ENCODE assay signal across 26 cellular contexts in the genomic region with DNA sequence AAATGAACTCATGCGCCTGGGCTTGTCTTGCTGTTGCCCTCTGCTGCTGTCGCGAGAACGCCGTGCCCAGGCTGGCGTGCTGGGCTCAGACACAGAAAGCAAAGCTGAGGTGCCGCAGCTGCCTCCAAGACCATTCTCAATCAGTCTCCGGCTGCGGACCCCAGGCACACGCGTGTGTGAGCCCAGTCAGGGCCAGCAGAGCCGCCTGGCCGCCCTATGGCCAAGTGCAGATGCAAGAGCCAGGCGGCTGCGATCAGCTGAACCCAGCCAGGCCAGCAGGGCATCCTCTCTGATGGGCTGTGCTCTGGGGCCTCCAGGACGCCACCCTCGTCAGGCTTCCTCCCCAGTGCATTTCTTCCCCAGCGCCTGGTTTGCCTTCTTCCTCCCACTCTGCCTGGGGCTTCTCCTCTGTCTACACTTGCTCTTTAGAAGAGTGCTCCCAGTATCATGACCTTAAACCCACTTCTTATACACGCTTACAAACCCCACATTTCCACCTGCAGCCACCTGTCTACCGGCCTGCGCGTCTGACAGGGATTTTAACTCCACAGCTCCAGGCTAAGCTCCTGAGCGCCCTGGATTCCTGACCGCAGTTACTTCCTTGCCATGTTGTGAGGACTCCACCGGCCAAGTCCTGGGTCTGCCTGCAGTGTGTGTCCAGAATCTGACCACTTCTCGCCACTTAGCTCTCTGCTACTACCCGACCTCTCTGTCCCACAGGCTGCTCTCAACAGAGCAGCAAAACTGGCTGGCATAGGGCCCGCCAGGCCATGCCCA. TPM values are rescaled to one million over a fixed set of nuclear protein-coding genes. Genes with fewer than 3 reads are reported as not detected.
A peak's percentile ranks its signal among the peaks of the same experiment; 100 is the strongest.
DNase-seq lines count a peak whose midpoint lies in the region; ATAC-seq and TF ChIP-seq lines count a peak whose summit lies in the region.
"Had no signal": no experiment of that assay in that cellular context is flagged by ENCODE, and none has a peak within 500 bp of the region (broad histone marks: within the 10 kb centered on the region; RNA-seq: fewer than 3 reads in every experiment).

No MANE protein-coding gene starts in this region.

- no peak overlapping the region for H3K4me3 Mint-ChIP-seq in H9
- no peak overlapping the region for H3K4me3 Mint-ChIP-seq in WTC11
- H3K4me3 Mint-ChIP-seq: B cell had no signal

- no peak overlapping the region for H4K12ac ChIP-seq in trophoblast cell (ENCODE audit: low read depth, low read length)

- H3K27ac ChIP-seq in H9 (ENCODE audit: insufficient read length, low read depth, low read length) (no peak overlapping the region), trophoblast cell (ENCODE audit: low read depth, low read length) (no peak overlapping the region), colonic mucosa (no peak overlapping the region)
- H3K27ac ChIP-seq: A549, GM23248, HL-60, SJCRH30 had no signal

- no peak overlapping the region for H3K23ac ChIP-seq in H9 (ENCODE audit: insufficient read length, low read depth, low read length)
- H3K23ac ChIP-seq in trophoblast cell (ENCODE audit: low read length): no peak overlapping the region

- no peak for TF ChIP-seq CTCF in H9 (conservative IDR thresholded peaks at IDR 0.05)
- TF ChIP-seq CTCF in WTC11 (IDR thresholded peaks at IDR 0.05): no peak
- TF ChIP-seq CTCF in colonic mucosa (IDR thresholded peaks at IDR 0.05): no peak

- H3K27me3 Mint-ChIP-seq in H9 (ENCODE audit: low read depth) (no peaks in the 10 kb centered on the region; the same call in 1 of the 2 replicates), WTC11 (ENCODE audit: low read depth) (no peaks in the 10 kb centered on the region)
- H3K27me3 Mint-ChIP-seq: B cell had no signal

- H3K79me1 ChIP-seq in H9 (ENCODE audit: insufficient read depth, low read depth, low read length, poor library complexity, severe bottlenecking): no peaks in the 10 kb centered on the region
- no peaks in the 10 kb centered on the region for H3K79me1 ChIP-seq in trophoblast cell (ENCODE audit: low read length)

- H2AFZ ChIP-seq in H9 (ENCODE audit: low read length) (no peak overlapping the region), trophoblast cell (ENCODE audit: insufficient read depth, low read length, poor library complexity) (no peak overlapping the region)
- H2AFZ ChIP-seq: GM23248 had no signal

- H3K4ac ChIP-seq in H9 (ENCODE audit: low read depth, low read length) (no peak overlapping the region), trophoblast cell (ENCODE audit: low read depth, low read length) (no peak overlapping the region)

- H3K14ac ChIP-seq in H9 (ENCODE audit: insufficient read depth, low read length) (no peak overlapping the region; the same call in 1 of the 2 replicates), trophoblast cell (ENCODE audit: low read length) (no peak overlapping the region)

- H3K4me1 ChIP-seq in H9 (ENCODE audit: insufficient read depth, low read length): no peaks in the 10 kb centered on the region
- H3K4me1 ChIP-seq in trophoblast cell (ENCODE audit: control insufficient read depth in 1 of 2, insufficient read depth in 2 of 2, low read length in 2 of 2): no peaks in the 10 kb centered on the region
- H3K4me1 ChIP-seq in colonic mucosa: no peaks in the 10 kb centered on the region
- H3K4me1 ChIP-seq: A549, SJCRH30 had no signal

- H2BK12ac ChIP-seq in H9 (ENCODE audit: insufficient read length, low read depth, low read length): no peak overlapping the region
- H2BK12ac ChIP-seq in trophoblast cell (ENCODE audit: low read length): no peak overlapping the region

- H3K4me2 ChIP-seq in H9 (ENCODE audit: insufficient read depth, insufficient read length, low read length) (no peak overlapping the region), trophoblast cell (ENCODE audit: low read length) (no peak overlapping the region)
- H3K4me2 ChIP-seq: A549 had no signal

- intact Hi-C loops in left colon (cut with DNase I, micrococcal nuclease) (no loop called here), colonic mucosa (cut with DNase I) (no loop called here)

- H2BK15ac ChIP-seq in H9 (ENCODE audit: low read depth, low read length): no peak overlapping the region

- H3K4me3 ChIP-seq in trophoblast cell (ENCODE audit: low read depth, low read length) (no peak overlapping the region), colonic mucosa (no peak overlapping the region)
- H3K4me3 ChIP-seq: A549, GM23248, SJCRH30 had no signal

- ATAC-seq in WTC11 (no peak; the same call in 1 of the 2 replicates), left colon (peak; percentile 11), HG02571 (IDR thresholded peaks at IDR 0.05; ENCODE audit: unreplicated experiment) (no peak), HG02885 (IDR thresholded peaks at IDR 0.05; ENCODE audit: poor library complexity, unreplicated experiment) (no peak), HG02938 (IDR thresholded peaks at IDR 0.05; ENCODE audit: unreplicated experiment) (no peak)
- ATAC-seq: A549, HepG2 had no signal

- POLR2A ChIA-PET in WTC11 (lab: Charles Lee): no interaction called here

- 0 out of 4 replicates have a peak, but pooled peaks cover 0 to 2% of the 10 kb centered on the region in 2 experiments for H3K4me1 Mint-ChIP-seq in H9
- no peaks in the 10 kb centered on the region for H3K4me1 Mint-ChIP-seq in WTC11
- H3K4me1 Mint-ChIP-seq: B cell had no signal

- H4K8ac ChIP-seq in H9 (replicated peaks; ENCODE audit: insufficient read length, low read depth, low read length) (no peak overlapping the region), trophoblast cell (ENCODE audit: low read depth, low read length) (no peak overlapping the region)

- no peak overlapping the region for H3T11ph ChIP-seq in H9 (ENCODE audit: low read length)

- H2AK5ac ChIP-seq in H9 (ENCODE audit: insufficient read length, low read length) (no peak overlapping the region), trophoblast cell (ENCODE audit: low read length) (no peak overlapping the region)

- CTCF ChIA-PET in WTC11 (lab: Charles Lee): interaction anchor here (1.2 to 1.4 kb wide), 2 partner anchors 10 to 33 kb away, joined by 3 to 4 read pairs; no protein-coding TSS in a partner anchor

- H3K9me3 ChIP-seq in H9 (ENCODE audit: control insufficient read depth, low read depth, low read length): no peaks in the 10 kb centered on the region
- H3K9me3 ChIP-seq in trophoblast cell (ENCODE audit: insufficient read depth, low read depth, low read length): no peaks in the 10 kb centered on the region
- H3K9me3 ChIP-seq in colonic mucosa: no peaks in the 10 kb centered on the region
- H3K9me3 ChIP-seq: A549, SJCRH30 had no signal

- H3K27ac Mint-ChIP-seq in H9: peak overlapping the region in 2 of 3 experiments; percentile 38 to 51; a peak in 4 of 7 replicates
- H3K27ac Mint-ChIP-seq in WTC11: peak overlapping the region; percentile 68; the same call in 1 of the 2 replicates
- H3K27ac Mint-ChIP-seq: B cell had no signal

- H4K91ac ChIP-seq in H9 (ENCODE audit: insufficient read length, low read depth, low read length) (no peak overlapping the region), trophoblast cell (ENCODE audit: low read depth, low read length) (no peak overlapping the region)

- H3K23me2 ChIP-seq in H9 (ENCODE audit: insufficient read length, low read depth, low read length, poor library complexity, severe bottlenecking): no peaks in the 10 kb centered on the region

- H2BK20ac ChIP-seq in H9 (ENCODE audit: low read depth, low read length, poor library complexity, severe bottlenecking): no peak overlapping the region

- H3K27me3 ChIP-seq in H9 (ENCODE audit: insufficient read depth, low read length): no peaks in the 10 kb centered on the region
- no peaks in the 10 kb centered on the region for H3K27me3 ChIP-seq in trophoblast cell (ENCODE audit: insufficient read depth, low read length)
- no peaks in the 10 kb centered on the region for H3K27me3 ChIP-seq in colonic mucosa
- H3K27me3 ChIP-seq: SJCRH30 had no signal

- no peak overlapping the region for H3K56ac ChIP-seq in H9 (ENCODE audit: insufficient read length, low read depth, low read length)

- H3K36me3 Mint-ChIP-seq in H9 (ENCODE audit: insufficient read depth in 1 of 3, low read depth in 3 of 3) (peaks cover 2 to 20% (median 5%) of the 10 kb centered on the region in 3 experiments; a peak in 5 of 7 replicates), WTC11 (peaks cover 7% of the 10 kb centered on the region)

- no peaks in the 10 kb centered on the region for H3K9me3 Mint-ChIP-seq in H9
- no peaks in the 10 kb centered on the region for H3K9me3 Mint-ChIP-seq in WTC11
- H3K9me3 Mint-ChIP-seq: CD14-positive monocyte had no signal

- H2BK120ac ChIP-seq in H9 (ENCODE audit: low read depth, low read length, poor library complexity, severe bottlenecking) (no peak overlapping the region), trophoblast cell (ENCODE audit: insufficient read depth, low read length, poor library complexity) (no peak overlapping the region)

- H3K18ac ChIP-seq in H9 (ENCODE audit: insufficient read length, low read depth, low read length) (no peak overlapping the region), trophoblast cell (ENCODE audit: low read length) (no peak overlapping the region)

- DNase-seq in H9 (no peak), WTC11 (ENCODE audit: low spot score) (no peak), left colon (no peak), trophoblast cell (no peak), colonic mucosa (no peak)
- DNase-seq: DMS53, GDM1, GM23248, HCEC 1CT, KBM-7, NCI-H1092 treated with DMSO at 0.1 percent for 48 hours, NCI-H1436 treated with DMSO at 0.1 percent for 48 hours, NCI-H2029 treated with DMSO at 0.1 percent for 48 hours, NCI-H345, NCI-H524, NCI-H82, SJCRH30 had no signal

- no peak overlapping the region for H3K9ac ChIP-seq in H9 (ENCODE audit: extremely low read depth, insufficient read length, low read length)
- peak overlapping the region; percentile 14 for H3K9ac ChIP-seq in trophoblast cell (ENCODE audit: low read length)
- H3K9ac ChIP-seq in colonic mucosa (ENCODE audit: low read depth in 2 of 2, low read length in 2 of 2): peak overlapping the region in 1 of 2 donors; percentile 2
- H3K9ac ChIP-seq: GM23248 had no signal

- no peaks in the 10 kb centered on the region for H4K20me1 ChIP-seq in H9 (ENCODE audit: control insufficient read depth, insufficient read depth, insufficient read length)

- H3K79me2 ChIP-seq in H9 (ENCODE audit: insufficient read depth, low read length) (no peaks in the 10 kb centered on the region), trophoblast cell (ENCODE audit: control insufficient read depth, insufficient read depth, low read length, poor library complexity) (no peaks in the 10 kb centered on the region)

- H3K36me3 ChIP-seq in trophoblast cell (ENCODE audit: control insufficient read depth in 1 of 2, insufficient read depth in 2 of 2, low read length in 2 of 2) (peaks cover 43 to 54% of the 10 kb centered on the region in 2 experiments), colonic mucosa (no peaks in the 10 kb centered on the region)

- no peak overlapping the region for H4K5ac ChIP-seq in H9 (ENCODE audit: insufficient read length, low read depth, low read length)

- WGBS in H9 (ENCODE audit: extremely low coverage, insufficient read length, low lambda C conversion rate): no CpG with 5 or more reads among the region's 28 CpGs
- WGBS in trophoblast cell (ENCODE audit: extremely low coverage, insufficient coverage, insufficient read length): no CpG with 5 or more reads among the region's 28 CpGs

- H2BK5ac ChIP-seq in H9 (ENCODE audit: insufficient read length, low read length) (no peak overlapping the region), trophoblast cell (ENCODE audit: low read depth, low read length, poor library complexity) (no peak overlapping the region)

RNA-seq across cellular contexts. Expression of gene LRRC47, which starts 21.7 kb away (rescaled TPM):
- total RNA-seq in H9 (2021) (65.1 and 72.8 TPM in 2 replicates), WTC11 (2021) (70.6 to 92.4 TPM (median 71.0 TPM) in 3 replicates), left colon (10 to 100 TPM; 35.1 to 41.5 TPM), colonic mucosa (10 to 100 TPM; 31.9 to 42.7 TPM)
- 19.3 and 19.6 TPM in 2 replicates for polyA plus RNA-seq in trophoblast cell (2013)

RNA-seq across cellular contexts. Expression of gene CEP104, which starts 39.0 kb away (rescaled TPM):
- total RNA-seq in H9 (2021): 34.5 and 40.8 TPM in 2 replicates
- 38.0 to 38.8 TPM (median 38.2 TPM) in 3 replicates for total RNA-seq in WTC11 (2021)
- total RNA-seq in left colon: 10 to 100 TPM; 43.5 to 45.6 TPM
- 20.4 and 22.4 TPM in 2 replicates for polyA plus RNA-seq in trophoblast cell (2013)
- 10 to 100 TPM; 41.1 to 52.7 TPM for total RNA-seq in colonic mucosa

RNA-seq across cellular contexts. Expression of gene DFFB, which starts 39.3 kb away (rescaled TPM):
- total RNA-seq in H9 (2021) (9.1 and 9.7 TPM in 2 replicates), WTC11 (2021) (8.5 to 9.2 TPM (median 8.7 TPM) in 3 replicates), left colon (1 to 10 TPM; 6.2 to 9.6 TPM), colonic mucosa (10 to 100 TPM in 1 of 2 donors, 1 to 10 TPM in 1; 4.5 to 10.7 TPM)
- polyA plus RNA-seq in trophoblast cell (2013): 3.7 and 4.2 TPM in 2 replicates

RNA-seq across cellular contexts. Expression of gene SMIM1, which starts 45.5 kb away (rescaled TPM):
- total RNA-seq in H9 (2021): 5.3 and 7.3 TPM in 2 replicates
- total RNA-seq in WTC11 (2021): 10.2 to 11.1 TPM (median 10.3 TPM) in 3 replicates
- total RNA-seq in left colon: 1 to 10 TPM; 1.8 to 4.6 TPM
- 4.1 TPM in 2 replicates for polyA plus RNA-seq in trophoblast cell (2013)
- 1 to 10 TPM; 1.9 to 2.4 TPM for total RNA-seq in colonic mucosa
- total RNA-seq: GM23248, HT-29, SJCRH30 had no signal
- polyA plus RNA-seq: GM23248 had no signal
